In genomic region chr2:217685255-217685605, GRCh38 we compare ENCODE assay signal across 9 cellular contexts.
DNase-seq lines count a peak whose midpoint lies in the region; ATAC-seq lines count a peak whose summit lies in the region.
"Had no signal": no experiment of that assay in that cellular context is flagged by ENCODE, and none has a peak within 500 bp of the region (broad histone marks: within the 10 kb centered on the region; RNA-seq: fewer than 3 reads in every experiment).

No MANE protein-coding gene starts in this region.

- 13 to 28% methylated on average over 4 of the region's 4 CpGs for WGBS in esophagus, 2 donors

- no peak for ATAC-seq in HG03439 (IDR thresholded peaks at IDR 0.05; ENCODE audit: unreplicated experiment)
- ATAC-seq: left colon had no signal

- peak overlapping the region; percentile 87 to 88 for H3K27ac ChIP-seq in esophagus (ENCODE audit: low read depth in 2 of 2, low read length in 1 of 2)

- no peak overlapping the region for H3K4me3 ChIP-seq in esophagus (ENCODE audit: low read depth in 1 of 2, low read length in 2 of 2)

- H3K9me3 ChIP-seq in esophagus (ENCODE audit: control insufficient read depth in 2 of 2, insufficient read depth in 1 of 2, low read depth in 1 of 2, low read length in 1 of 2), result no peaks in the 10 kb centered on the region

- H3K36me3 ChIP-seq in esophagus (ENCODE audit: control insufficient read depth in 2 of 2, insufficient read depth in 2 of 2, low read length in 1 of 2), result no peaks in the 10 kb centered on the region

- H3K4me1 ChIP-seq in esophagus (ENCODE audit: control insufficient read depth in 2 of 2, insufficient read depth in 2 of 2, low read length in 1 of 2), result peaks cover 0 to 9% of the 10 kb centered on the region in 2 donors

- no peaks in the 10 kb centered on the region for H3K27me3 ChIP-seq in esophagus (ENCODE audit: control insufficient read depth in 1 of 2, insufficient read depth in 2 of 2, low read length in 2 of 2)

- peak; percentile 22 for DNase-seq in DMS153 treated with DMSO at 0.1 percent for 48 hours (lab: John Stamatoyannopoulos, UW; ENCODE audit: unreplicated experiment)
- peak; percentile 76 for DNase-seq in NCI-H226
- DNase-seq in non-pigmented ciliary epithelial cell (ENCODE audit: low read depth), result peak; percentile 44
- DNase-seq in stimulated activated CD8-positive, alpha-beta memory T cell treated with anti-CD3 and anti-CD28 coated beads, Interleukin-4, amount 100 ng/mL, for 48 hours, result no peak
- DNase-seq in activated naive CD4-positive, alpha-beta T cell treated with Interleukin-2 at 50 U/mL for 16 hours, result no peak
- DNase-seq in dermis blood vessel endothelial cell, result no peak

Comparison
In these comparisons a context has a peak if more than half of its experiments do, and no peak if none do; other contexts are left out.
1. DNase-seq: peak in DMS153 treated with DMSO at 0.1 percent for 48 hours (single experiment), NCI-H226 (single experiment) and non-pigmented ciliary epithelial cell (single experiment); none in stimulated activated CD8-positive, alpha-beta memory T cell treated with anti-CD3 and anti-CD28 coated beads, Interleukin-4, amount 100 ng/mL, for 48 hours (single experiment), activated naive CD4-positive, alpha-beta T cell treated with Interleukin-2 at 50 U/mL for 16 hours (single experiment) and dermis blood vessel endothelial cell (single experiment).